2 cellular contexts compared by ENCODE assay signal in genomic region chr2:45210466-45211195, GRCh38.
TF ChIP-seq lines count a peak whose summit lies in the region.

No MANE protein-coding gene starts in this region.

TF ChIP-seq in SK-N-SH treated with all-trans-retinoic acid at 6 μM for 48 hours, 23 proteins besides CTCF, POLR2A, EP300 and RAD21 (continued from another document):
- TF ChIP-seq ZNF70 (CRISPR knock-in tag; IDR thresholded peaks at IDR 0.05) (no peak), ZC3H10 (CRISPR knock-in tag; IDR thresholded peaks at IDR 0.05) (no peak), TCF4 (CRISPR knock-in tag; IDR thresholded peaks at IDR 0.05; ENCODE audit: borderline replicate concordance) (no peak), ISL1 (CRISPR knock-in tag; IDR thresholded peaks at IDR 0.05) (no peak), ZFP3 (CRISPR knock-in tag; IDR thresholded peaks at IDR 0.05) (no peak), GLIS3 (CRISPR knock-in tag; IDR thresholded peaks at IDR 0.05) (no peak), ZNF565 (CRISPR knock-in tag; conservative IDR thresholded peaks at IDR 0.05; ENCODE audit: low read depth) (no peak), PPARA (CRISPR knock-in tag; IDR thresholded peaks at IDR 0.05; ENCODE audit: borderline replicate concordance) (no peak), POU6F1 (CRISPR knock-in tag; IDR thresholded peaks at IDR 0.05; ENCODE audit: borderline replicate concordance, low read depth) (no peak), ZFP30 (CRISPR knock-in tag; IDR thresholded peaks at IDR 0.05) (no peak), TOX (CRISPR knock-in tag; IDR thresholded peaks at IDR 0.05; ENCODE audit: borderline replicate concordance) (no peak), CSDC2 (CRISPR knock-in tag; IDR thresholded peaks at IDR 0.05) (no peak), BACH2 (CRISPR knock-in tag; IDR thresholded peaks at IDR 0.05; ENCODE audit: borderline replicate concordance) (no peak), TSHZ2 (CRISPR knock-in tag; IDR thresholded peaks at IDR 0.05) (no peak), RARB (CRISPR knock-in tag; IDR thresholded peaks at IDR 0.05) (no peak), ESRRG (CRISPR knock-in tag; IDR thresholded peaks at IDR 0.05) (no peak), ARNTL (CRISPR knock-in tag; IDR thresholded peaks at IDR 0.05; ENCODE audit: borderline replicate concordance, low read depth) (no peak)
- TF ChIP-seq, protein P1, sequence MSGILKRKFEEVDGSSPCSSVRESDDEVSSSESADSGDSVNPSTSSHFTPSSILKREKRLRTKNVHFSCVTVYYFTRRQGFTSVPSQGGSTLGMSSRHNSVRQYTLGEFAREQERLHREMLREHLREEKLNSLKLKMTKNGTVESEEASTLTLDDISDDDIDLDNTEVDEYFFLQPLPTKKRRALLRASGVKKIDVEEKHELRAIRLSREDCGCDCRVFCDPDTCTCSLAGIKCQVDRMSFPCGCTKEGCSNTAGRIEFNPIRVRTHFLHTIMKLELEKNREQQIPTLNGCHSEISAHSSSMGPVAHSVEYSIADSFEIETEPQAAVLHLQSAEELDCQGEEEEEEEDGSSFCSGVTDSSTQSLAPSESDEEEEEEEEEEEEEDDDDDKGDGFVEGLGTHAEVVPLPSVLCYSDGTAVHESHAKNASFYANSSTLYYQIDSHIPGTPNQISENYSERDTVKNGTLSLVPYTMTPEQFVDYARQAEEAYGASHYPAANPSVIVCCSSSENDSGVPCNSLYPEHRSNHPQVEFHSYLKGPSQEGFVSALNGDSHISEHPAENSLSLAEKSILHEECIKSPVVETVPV (CRISPR knock-in tag; IDR thresholded peaks at IDR 0.05), result no peak
- TF ChIP-seq, protein P2, sequence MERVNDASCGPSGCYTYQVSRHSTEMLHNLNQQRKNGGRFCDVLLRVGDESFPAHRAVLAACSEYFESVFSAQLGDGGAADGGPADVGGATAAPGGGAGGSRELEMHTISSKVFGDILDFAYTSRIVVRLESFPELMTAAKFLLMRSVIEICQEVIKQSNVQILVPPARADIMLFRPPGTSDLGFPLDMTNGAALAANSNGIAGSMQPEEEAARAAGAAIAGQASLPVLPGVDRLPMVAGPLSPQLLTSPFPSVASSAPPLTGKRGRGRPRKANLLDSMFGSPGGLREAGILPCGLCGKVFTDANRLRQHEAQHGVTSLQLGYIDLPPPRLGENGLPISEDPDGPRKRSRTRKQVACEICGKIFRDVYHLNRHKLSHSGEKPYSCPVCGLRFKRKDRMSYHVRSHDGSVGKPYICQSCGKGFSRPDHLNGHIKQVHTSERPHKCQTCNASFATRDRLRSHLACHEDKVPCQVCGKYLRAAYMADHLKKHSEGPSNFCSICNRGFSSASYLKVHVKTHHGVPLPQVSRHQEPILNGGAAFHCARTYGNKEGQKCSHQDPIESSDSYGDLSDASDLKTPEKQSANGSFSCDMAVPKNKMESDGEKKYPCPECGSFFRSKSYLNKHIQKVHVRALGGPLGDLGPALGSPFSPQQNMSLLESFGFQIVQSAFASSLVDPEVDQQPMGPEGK (CRISPR knock-in tag; IDR thresholded peaks at IDR 0.05; ENCODE audit: borderline replicate concordance), result no peak

TF ChIP-seq in HepG2, 621 proteins besides CTCF, POLR2A, EP300 and RAD21:
- no peak for TF ChIP-seq ZNF510 (CRISPR knock-in tag; IDR thresholded peaks at IDR 0.05; ENCODE audit: low read depth)
- no peak for TF ChIP-seq TCF12 (IDR thresholded peaks at IDR 0.05)
- TF ChIP-seq TCF12 (CRISPR knock-in tag; IDR thresholded peaks at IDR 0.05), result no peak
- TF ChIP-seq ZNF292 (CRISPR knock-in tag; IDR thresholded peaks at IDR 0.05; ENCODE audit: borderline replicate concordance, low read depth), result no peak
- no peak for TF ChIP-seq ZNF256 (CRISPR knock-in tag; conservative IDR thresholded peaks at IDR 0.05)
- no peak for TF ChIP-seq THRA (CRISPR knock-in tag; IDR thresholded peaks at IDR 0.05; ENCODE audit: borderline replicate concordance)
- TF ChIP-seq ZNF883 (CRISPR knock-in tag; IDR thresholded peaks at IDR 0.05; ENCODE audit: not compliant biosample characterization), result no peak
